Comparison of ENCODE assay signal across 11 cellular contexts in the genomic region with DNA sequence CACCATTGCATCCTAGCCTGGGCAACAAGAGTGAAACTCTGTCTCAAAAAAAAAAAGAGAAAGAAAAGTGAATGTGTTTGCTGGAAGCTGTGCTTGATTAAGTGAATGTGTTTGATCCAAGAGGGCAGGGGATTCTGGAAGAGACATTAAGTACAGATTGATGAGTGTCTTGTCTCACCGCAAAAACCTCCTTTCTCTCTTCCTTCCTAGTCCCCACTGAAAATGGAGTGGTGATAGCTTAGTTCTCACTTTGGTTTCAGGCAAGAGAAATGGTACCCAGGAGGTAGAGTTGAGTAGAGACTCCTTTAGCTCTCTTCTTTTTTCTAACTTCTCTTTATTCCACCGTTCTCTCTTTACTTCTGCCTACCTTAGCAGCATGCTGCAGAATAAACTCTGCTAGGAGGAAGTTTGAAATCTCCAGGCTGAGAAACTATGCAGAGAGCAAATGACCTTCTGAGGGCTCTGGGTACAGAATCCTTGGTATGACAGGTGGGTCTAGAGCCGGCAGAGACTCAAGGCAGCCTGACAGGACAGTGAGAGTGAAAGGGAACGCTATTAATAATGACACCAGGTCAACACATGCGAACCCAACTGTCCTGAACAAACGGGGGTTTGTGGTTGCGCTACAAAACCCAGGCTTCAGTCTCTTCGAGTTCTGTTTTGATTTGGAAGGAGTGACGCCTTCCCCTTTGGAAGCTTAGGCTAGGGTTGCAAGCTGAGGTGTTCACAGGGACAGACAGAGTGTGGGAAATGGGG.
DNase-seq lines count a peak whose midpoint lies in the region; ATAC-seq and TF ChIP-seq lines count a peak whose summit lies in the region.
"Had no signal": no experiment of that assay in that cellular context is flagged by ENCODE, and none has a peak within 500 bp of the region (broad histone marks: within the 10 kb centered on the region; RNA-seq: fewer than 3 reads in every experiment).

No MANE protein-coding gene starts in this region.

- H3K27ac ChIP-seq in right atrium auricular region (peak overlapping the region; percentile 10 to 41), left ventricle myocardium inferior (replicated peaks) (no peak overlapping the region), brain microvascular endothelial cell (peak overlapping the region; percentile 100), uterus (peak overlapping the region; percentile 82 to 94), stomach (peak overlapping the region in 1 of 5 donors; percentile 10)

- no peak overlapping the region for H3K4me3 ChIP-seq in right atrium auricular region
- no peak overlapping the region for H3K4me3 ChIP-seq in left ventricle myocardium inferior
- H3K4me3 ChIP-seq in brain microvascular endothelial cell (ENCODE audit: low read depth, low read length), result no peak overlapping the region
- no peak overlapping the region for H3K4me3 ChIP-seq in uterus
- no peak overlapping the region for H3K4me3 ChIP-seq in stomach

- no peak for TF ChIP-seq POLR2A in uterus (IDR thresholded peaks at IDR 0.05)
- TF ChIP-seq POLR2A in stomach (IDR thresholded peaks at IDR 0.05), result no peak

- ATAC-seq in HG02852 (IDR thresholded peaks at IDR 0.05; ENCODE audit: unreplicated experiment) (peak; percentile 82), HG02938 (IDR thresholded peaks at IDR 0.05; ENCODE audit: unreplicated experiment) (no peak)

- no peaks in the 10 kb centered on the region for H3K9me3 ChIP-seq in right atrium auricular region
- no peaks in the 10 kb centered on the region for H3K9me3 ChIP-seq in left ventricle myocardium inferior (replicated peaks)
- H3K9me3 ChIP-seq in uterus, result no peaks in the 10 kb centered on the region
- no peaks in the 10 kb centered on the region for H3K9me3 ChIP-seq in stomach
- H3K9me3 ChIP-seq: SK-N-SH had no signal

- H3K4me1 ChIP-seq in right atrium auricular region (peaks cover 0 to 90% of the 10 kb centered on the region in 2 donors), left ventricle myocardium inferior (peaks cover 93% of the 10 kb centered on the region), uterus (peaks cover 7 to 22% of the 10 kb centered on the region in 2 donors), stomach (peaks cover 60 to 96% (median 86%) of the 10 kb centered on the region in 4 donors)

- in situ Hi-C loops in brain microvascular endothelial cell (cut with HindIII; ENCODE audit: low pct_ligation_motif_present, low sequenced_read_pairs), result no loop called here

- no peak for TF ChIP-seq CTCF in right atrium auricular region (IDR thresholded peaks at IDR 0.05)
- TF ChIP-seq CTCF in left ventricle myocardium inferior (IDR thresholded peaks at IDR 0.05; ENCODE audit: borderline replicate concordance), result no peak
- TF ChIP-seq CTCF in brain microvascular endothelial cell (IDR thresholded peaks at IDR 0.05; ENCODE audit: low read depth, low read length, missing control alignments), result no peak
- TF ChIP-seq CTCF in uterus (IDR thresholded peaks at IDR 0.05), result no peak
- no peak for TF ChIP-seq CTCF in stomach (IDR thresholded peaks at IDR 0.05)

- 67 to 72% (median 70%) methylated on average over 9 of the region's 9 CpGs for WGBS in stomach, 5 donors

- H3K27me3 ChIP-seq in right atrium auricular region (no peaks in the 10 kb centered on the region), left ventricle myocardium inferior (ENCODE audit: low read depth) (no peaks in the 10 kb centered on the region), brain microvascular endothelial cell (replicated peaks) (no peaks in the 10 kb centered on the region), uterus (no peaks in the 10 kb centered on the region), stomach (no peaks in the 10 kb centered on the region)

- no peaks in the 10 kb centered on the region for H3K36me3 ChIP-seq in right atrium auricular region
- H3K36me3 ChIP-seq in left ventricle myocardium inferior, result no peaks in the 10 kb centered on the region
- peaks cover 8% of the 10 kb centered on the region for H3K36me3 ChIP-seq in brain microvascular endothelial cell (replicated peaks)
- no peaks in the 10 kb centered on the region for H3K36me3 ChIP-seq in uterus
- H3K36me3 ChIP-seq in stomach, result no peaks in the 10 kb centered on the region

- no peak for TF ChIP-seq EP300 in stomach (IDR thresholded peaks at IDR 0.05)

- intact Hi-C loops in left ventricle myocardium inferior (cut with micrococcal nuclease), result no loop called here
- intact Hi-C loops in uterus (cut with DNase I; ENCODE audit: low total_unique reads), result no loop called here
- intact Hi-C loops in stomach (cut with DNase I; ENCODE audit: low total_unique reads), result no loop called here

- DNase-seq in right atrium auricular region (ENCODE audit: low spot score) (no peak), left ventricle myocardium inferior (no peak), brain microvascular endothelial cell (no peak), uterus (no peak), stomach (no peak), HPDE6-E6E7 (ENCODE audit: extremely low spot score) (no peak)
- DNase-seq: C1 segment of cervical spinal cord, NCI-H2227 treated with DMSO at 0.1 percent for 48 hours, SK-N-SH had no signal
